Comparison of ENCODE assay signal across 7 cellular contexts in the genomic region with DNA sequence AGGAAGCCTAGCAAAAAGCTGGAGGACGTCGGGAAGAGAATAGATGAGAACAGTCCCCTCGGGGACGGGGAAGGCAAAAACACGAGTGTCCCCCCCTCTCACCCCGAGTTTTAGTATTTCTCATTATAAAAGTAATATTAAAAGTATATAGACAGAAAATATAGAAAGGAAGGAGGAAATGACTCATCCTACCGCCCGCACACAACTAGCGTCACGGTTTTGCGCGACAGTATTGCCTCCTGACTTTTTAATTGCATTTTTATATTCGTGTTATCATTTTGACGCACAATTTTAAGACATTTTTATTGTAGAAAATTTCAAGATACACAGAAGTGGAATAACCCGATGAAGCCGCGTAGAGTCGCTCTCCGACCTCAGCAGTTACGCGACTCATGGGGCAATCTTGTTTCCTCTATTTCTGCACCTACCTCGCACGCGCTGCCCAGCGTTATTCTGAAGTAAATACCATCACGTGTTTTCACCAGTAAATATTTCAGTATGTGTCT. TPM values are rescaled to one million over a fixed set of nuclear protein-coding genes. Genes with fewer than 3 reads are reported as not detected.
DNase-seq lines count a peak whose midpoint lies in the region; ATAC-seq and TF ChIP-seq lines count a peak whose summit lies in the region.

No MANE protein-coding gene starts in this region.

- H3K27me3 Mint-ChIP-seq in activated naive CD8-positive, alpha-beta T cell treated with anti-CD3 and anti-CD28 coated beads, Interleukin-2, amount 50 U/mL, for 24 hours = peaks cover 1% of the 10 kb centered on the region

- peak; percentile 21 for ATAC-seq in HG03060 (IDR thresholded peaks at IDR 0.05; ENCODE audit: low read depth, unreplicated experiment)
- ATAC-seq in RWPE2 (ENCODE audit: low read depth) = no peak
- peak; percentile 5 for ATAC-seq in activated naive CD8-positive, alpha-beta T cell treated with anti-CD3 and anti-CD28 coated beads, Interleukin-2, amount 50 U/mL, for 24 hours
- no peak for ATAC-seq in GM19455 (IDR thresholded peaks at IDR 0.05; ENCODE audit: unreplicated experiment)

- 0 out of 2 replicates have a peak, but pooled peaks cover 3% of the 10 kb centered on the region for H3K36me3 ChIP-seq in RWPE2 (ENCODE audit: low read depth)
- peaks cover 14% of the 10 kb centered on the region for H3K36me3 ChIP-seq in right atrium auricular region

- peak; percentile 43 for TF ChIP-seq CTCF in GM12874 (IDR thresholded peaks at IDR 0.05; ENCODE audit: insufficient read depth, low read depth, low read length)
- TF ChIP-seq CTCF in RWPE2 (IDR thresholded peaks at IDR 0.05; ENCODE audit: poor library complexity, severe bottlenecking) = no peak
- TF ChIP-seq CTCF in right atrium auricular region (IDR thresholded peaks at IDR 0.05) = no peak

- no peaks in the 10 kb centered on the region for H3K9me3 Mint-ChIP-seq in activated naive CD8-positive, alpha-beta T cell treated with anti-CD3 and anti-CD28 coated beads, Interleukin-2, amount 50 U/mL, for 24 hours

- H3K27ac Mint-ChIP-seq in activated naive CD8-positive, alpha-beta T cell treated with anti-CD3 and anti-CD28 coated beads, Interleukin-2, amount 50 U/mL, for 24 hours = peak overlapping the region; percentile 100

- H3K4me1 Mint-ChIP-seq in activated naive CD8-positive, alpha-beta T cell treated with anti-CD3 and anti-CD28 coated beads, Interleukin-2, amount 50 U/mL, for 24 hours = peaks cover 44% of the 10 kb centered on the region

- H3K4me1 ChIP-seq in RWPE2 (ENCODE audit: insufficient read depth, poor library complexity, severe bottlenecking) (no peaks in the 10 kb centered on the region), right atrium auricular region (peaks cover 0 to 7% of the 10 kb centered on the region in 2 donors)

- no peak for DNase-seq in RWPE2 (ENCODE audit: low spot score)
- DNase-seq in activated naive CD8-positive, alpha-beta T cell treated with anti-CD3 and anti-CD28 coated beads, Interleukin-2, amount 50 U/mL, for 24 hours = peak; percentile 69
- peak; percentile 80 for DNase-seq in right atrium auricular region (ENCODE audit: low spot score)
- DNase-seq in skeletal muscle cell (ENCODE audit: low read depth) = no peak

- H3K4me3 Mint-ChIP-seq in activated naive CD8-positive, alpha-beta T cell treated with anti-CD3 and anti-CD28 coated beads, Interleukin-2, amount 50 U/mL, for 24 hours = peak overlapping the region; percentile 95

- peaks cover 25% of the 10 kb centered on the region for H3K36me3 Mint-ChIP-seq in activated naive CD8-positive, alpha-beta T cell treated with anti-CD3 and anti-CD28 coated beads, Interleukin-2, amount 50 U/mL, for 24 hours (ENCODE audit: low read depth)

- peak overlapping the region; percentile 78 for H3K27ac ChIP-seq in RWPE2 (ENCODE audit: poor library complexity, severe bottlenecking)
- peak overlapping the region; percentile 89 to 92 for H3K27ac ChIP-seq in right atrium auricular region

- H3K27me3 ChIP-seq in RWPE2 (ENCODE audit: insufficient read depth, poor library complexity, severe bottlenecking) (no peaks in the 10 kb centered on the region), right atrium auricular region (no peaks in the 10 kb centered on the region)

- H3K4me3 ChIP-seq in RWPE2 (ENCODE audit: severe bottlenecking) = peak overlapping the region; percentile 54
- H3K4me3 ChIP-seq in right atrium auricular region = peak overlapping the region; percentile 48 to 85
- H3K4me3 ChIP-seq in skeletal muscle cell (ENCODE audit: low read depth, low read length) = peak overlapping the region; percentile 91

- H3K9me3 ChIP-seq in RWPE2 (ENCODE audit: severe bottlenecking) = no peaks in the 10 kb centered on the region
- H3K9me3 ChIP-seq in right atrium auricular region = no peaks in the 10 kb centered on the region

RNA-seq across cellular contexts. Expression of a gene that starts 0.7 kb away (rescaled TPM):
- total RNA-seq in right atrium auricular region = 10 to 100 TPM in 1 of 2 donors, 1 to 10 TPM in 1; 8.8 to 10.2 TPM

RNA-seq across cellular contexts. Expression of a gene that starts 18.9 kb away (rescaled TPM):
- 10 to 100 TPM; 18.0 to 24.9 TPM for total RNA-seq in right atrium auricular region

RNA-seq across cellular contexts. Expression of a gene that starts 28.2 kb away (rescaled TPM):
- 10 to 100 TPM; 66.7 to 74.1 TPM for total RNA-seq in right atrium auricular region

RNA-seq across cellular contexts. Expression of a gene that starts 28.5 kb away (rescaled TPM):
- 10 to 100 TPM; 18.5 to 23.7 TPM for total RNA-seq in right atrium auricular region

Comparison
In these comparisons a context has a peak if more than half of its experiments do, and no peak if none do; other contexts are left out.
1. ATAC-seq: peak in HG03060 (single experiment) and activated naive CD8-positive, alpha-beta T cell treated with anti-CD3 and anti-CD28 coated beads, Interleukin-2, amount 50 U/mL, for 24 hours (single experiment); none in RWPE2 (single experiment) and GM19455 (single experiment).
2. DNase-seq: peak in activated naive CD8-positive, alpha-beta T cell treated with anti-CD3 and anti-CD28 coated beads, Interleukin-2, amount 50 U/mL, for 24 hours (single experiment) and right atrium auricular region (single experiment); none in RWPE2 (single experiment) and skeletal muscle cell (single experiment).
3. Peak in every context shown above with its lines, with median percentiles within 50 percentile points of each other: H3K4me3 ChIP-seq.